ENCODE assay signal across 17 cellular contexts in genomic region chr3:112602217-112602838, GRCh38. TPM values are rescaled to one million over a fixed set of nuclear protein-coding genes. Genes with fewer than 3 reads are reported as not detected.
DNase-seq lines count a peak whose midpoint lies in the region; ATAC-seq lines count a peak whose summit lies in the region.
"Had no signal": no experiment of that assay in that cellular context is flagged by ENCODE, and none has a peak within 500 bp of the region (broad histone marks: within the 10 kb centered on the region; RNA-seq: fewer than 3 reads in every experiment).

No MANE protein-coding gene starts in this region.

- no peak for DNase-seq in stimulated activated CD4-positive, alpha-beta T cell treated with anti-CD3 and anti-CD28 coated beads, Interleukin-4, amount 100 ng/mL, for 1 hour
- DNase-seq in DMS79 (lab: John Stamatoyannopoulos, UW) (no peak), MG63 (no peak)
- DNase-seq: activated naive CD4-positive, alpha-beta T cell treated with anti-CD3 and anti-CD28 coated beads, Interleukin-2, amount 10 ng/mL, durations not matched to agents 7 days and 5 days; Caco-2; dermis blood vessel endothelial cell; NCI-H748 treated with DMSO at 0.1 percent for 48 hours; ovary; stimulated activated CD4-positive, alpha-beta T cell treated with anti-CD3 and anti-CD28 coated beads, Interleukin-1b, Interleukin-23, amount 100 ng/mL, for 48 hours; substantia nigra had no signal

- peaks cover 8% of the 10 kb centered on the region for H3K27me3 Mint-ChIP-seq in activated T-helper 17 cell treated with anti-CD3 and anti-CD28 coated beads, Interleukin-2, amount 50 U/mL, for 72 hours

- H3K4me3 ChIP-seq in MG63 = no peak overlapping the region
- H3K4me3 ChIP-seq: ovary, SJSA1 had no signal

- H3K36me3 Mint-ChIP-seq in activated T-helper 17 cell treated with anti-CD3 and anti-CD28 coated beads, Interleukin-2, amount 50 U/mL, for 72 hours (ENCODE audit: low read depth) = peaks cover 11% of the 10 kb centered on the region
- H3K36me3 Mint-ChIP-seq: WTC11 had no signal

- ATAC-seq in GM18519 (IDR thresholded peaks at IDR 0.05; ENCODE audit: low FRiP score, unreplicated experiment) (peak; percentile 68), GM19455 (IDR thresholded peaks at IDR 0.05; ENCODE audit: unreplicated experiment) (peak; percentile 81), HG02938 (IDR thresholded peaks at IDR 0.05; ENCODE audit: unreplicated experiment) (peak; percentile 60)
- ATAC-seq in activated T-helper 17 cell treated with anti-CD3 and anti-CD28 coated beads, Interleukin-2, amount 50 U/mL, for 72 hours (replicated peaks) = peak; percentile 62
- ATAC-seq: left lobe of liver, WTC11 had no signal

- peaks cover 10% of the 10 kb centered on the region for H3K4me1 Mint-ChIP-seq in activated T-helper 17 cell treated with anti-CD3 and anti-CD28 coated beads, Interleukin-2, amount 50 U/mL, for 72 hours

- H3K9me3 ChIP-seq in MG63 = no peaks in the 10 kb centered on the region
- H3K9me3 ChIP-seq: Caco-2, ovary, SJSA1 had no signal

- H3K27ac Mint-ChIP-seq in activated T-helper 17 cell treated with anti-CD3 and anti-CD28 coated beads, Interleukin-2, amount 50 U/mL, for 72 hours = peak overlapping the region; percentile 44
- H3K27ac Mint-ChIP-seq: activated naive CD4-positive, alpha-beta T cell treated with anti-CD3 and anti-CD28 coated beads, Interleukin-2, amount 10 ng/mL, durations not matched to agents 7 days and 5 days; WTC11 had no signal

- peaks cover 44% of the 10 kb centered on the region for H3K36me3 ChIP-seq in MG63
- H3K36me3 ChIP-seq: ovary had no signal

- peak overlapping the region; percentile 40 for H3K4me3 Mint-ChIP-seq in activated T-helper 17 cell treated with anti-CD3 and anti-CD28 coated beads, Interleukin-2, amount 50 U/mL, for 72 hours
- H3K4me3 Mint-ChIP-seq: activated naive CD4-positive, alpha-beta T cell treated with anti-CD3 and anti-CD28 coated beads, Interleukin-2, amount 10 ng/mL, durations not matched to agents 7 days and 5 days; WTC11 had no signal

- no peaks in the 10 kb centered on the region for H3K9me3 Mint-ChIP-seq in activated T-helper 17 cell treated with anti-CD3 and anti-CD28 coated beads, Interleukin-2, amount 50 U/mL, for 72 hours
- H3K9me3 Mint-ChIP-seq: activated naive CD4-positive, alpha-beta T cell treated with anti-CD3 and anti-CD28 coated beads, Interleukin-2, amount 10 ng/mL, durations not matched to agents 7 days and 5 days; WTC11 had no signal

- H3K27me3 ChIP-seq in MG63 = no peaks in the 10 kb centered on the region
- H3K27me3 ChIP-seq: ovary, SJSA1 had no signal

RNA-seq across cellular contexts. Expression of gene CCDC80, which starts 38.6 kb away (rescaled TPM):
- total RNA-seq in activated T-helper 17 cell treated with anti-CD3 and anti-CD28 coated beads, Interleukin-2, amount 50 U/mL, for 72 hours = not detected
- total RNA-seq in MG63 (2014; rRNA removed; shearing (Covaris generic); ENCODE audit: low replicate concordance) = 240 and 268 TPM in 2 replicates

RNA-seq across cellular contexts. Expression of gene SLC35A5, which starts 40.5 kb away (rescaled TPM):
- 10 to 100 TPM; 18.1 to 19.8 TPM for total RNA-seq in activated T-helper 17 cell treated with anti-CD3 and anti-CD28 coated beads, Interleukin-2, amount 50 U/mL, for 72 hours
- total RNA-seq in MG63 (2014; rRNA removed; shearing (Covaris generic); ENCODE audit: low replicate concordance) = 22.3 and 80.5 TPM in 2 replicates

RNA-seq across cellular contexts. Expression of gene ATG3, which starts 40.6 kb away (rescaled TPM):
- total RNA-seq in activated T-helper 17 cell treated with anti-CD3 and anti-CD28 coated beads, Interleukin-2, amount 50 U/mL, for 72 hours = 10 to 100 TPM; 34.6 to 65.3 TPM
- 49.6 and 60.0 TPM in 2 replicates for total RNA-seq in MG63 (2014; rRNA removed; shearing (Covaris generic); ENCODE audit: low replicate concordance)

Comparison
In these comparisons a context has a peak if more than half of its experiments do, and no peak if none do; other contexts are left out.
1. RNA of gene CCDC80, which starts 38.6 kb away (total RNA-seq): 240 to 268 TPM in MG63; not detected in activated T-helper 17 cell treated with anti-CD3 and anti-CD28 coated beads, Interleukin-2, amount 50 U/mL, for 72 hours; every median in the first group is over 100 times any median in the second.
2. Peak in every context shown above with its lines, with median percentiles within 50 percentile points of each other: ATAC-seq.